Comparison of ENCODE assay signal across 1 cellular context in the genomic region with DNA sequence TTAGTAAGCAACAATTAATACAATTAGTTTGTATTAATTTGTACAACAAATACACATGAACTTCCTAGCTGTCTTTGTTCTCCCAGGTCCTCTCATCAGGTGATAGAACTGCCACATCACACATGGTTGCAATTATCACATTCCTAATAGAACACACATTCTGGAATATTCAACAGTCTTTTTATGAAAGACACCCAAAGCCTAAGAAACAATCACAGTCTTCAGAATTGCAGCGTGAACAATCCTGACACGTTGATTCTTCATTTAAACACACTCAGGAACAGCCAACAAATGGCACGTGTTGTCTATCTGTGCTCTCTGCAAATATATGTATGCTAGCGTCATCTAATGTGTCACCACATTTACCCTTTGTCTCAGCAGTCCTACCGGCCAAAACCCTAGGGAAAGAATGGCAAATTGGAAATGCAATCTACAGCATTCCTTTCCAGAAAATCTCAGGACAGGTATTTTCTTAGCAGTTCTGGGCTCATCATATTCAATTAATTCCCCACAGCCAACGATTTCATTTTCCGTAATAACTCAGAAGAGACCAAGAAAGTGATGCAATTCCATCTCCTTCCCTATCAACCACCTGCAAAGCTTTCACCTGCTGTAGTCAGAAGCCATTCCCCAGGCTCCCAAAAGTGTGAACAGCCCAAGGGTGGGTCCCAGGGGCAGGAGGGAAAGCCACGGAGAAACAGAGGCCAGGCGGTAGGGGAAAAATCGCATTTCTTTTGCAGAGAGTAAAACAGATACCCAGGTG.
TF ChIP-seq lines count a peak whose summit lies in the region.

No MANE protein-coding gene starts in this region.

TF ChIP-seq in K562, 482 proteins besides CTCF, POLR2A, EP300 and RAD21 (continued from another document):
- TF ChIP-seq CEBPB (tag; IDR thresholded peaks at IDR 0.05): 0 out of 2 replicates have a peak, but pooled peaks have one; percentile 33
- peak; percentile 26; the same call in 1 of the 2 replicates for TF ChIP-seq ZSCAN32 (CRISPR knock-in tag; IDR thresholded peaks at IDR 0.05)
- peak; percentile 57 for TF ChIP-seq ATF3 (IDR thresholded peaks at IDR 0.05)
- no peak for TF ChIP-seq ATF3 (CRISPR knock-in tag; conservative IDR thresholded peaks at IDR 0.05)
TF ChIP-seq in K562: peak in this region for 4.
